8 cellular contexts compared by ENCODE assay signal in the genomic region with DNA sequence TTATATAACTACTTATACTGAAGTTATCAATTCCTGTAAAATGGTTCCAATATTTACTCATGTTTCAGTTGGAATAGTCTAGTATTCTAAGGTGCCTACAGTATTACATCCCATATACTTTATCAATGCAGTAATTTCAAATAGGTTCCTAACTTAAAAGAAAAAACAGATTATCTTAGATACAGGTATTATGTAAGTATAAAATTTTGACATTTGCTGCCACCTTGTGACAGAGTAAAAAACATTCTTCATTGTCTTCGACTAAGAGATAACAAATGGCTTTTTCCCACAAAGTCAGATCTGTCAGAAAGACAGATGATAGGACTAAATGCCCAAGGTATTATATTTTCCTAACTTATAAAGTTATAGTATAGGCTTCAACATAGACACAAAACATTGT.
DNase-seq lines count a peak whose midpoint lies in the region; ATAC-seq, FAIRE-seq and TF ChIP-seq lines count a peak whose summit lies in the region.

No MANE protein-coding gene starts in this region.

- ATAC-seq in RWPE2 (ENCODE audit: low read depth) (0 out of 3 replicates have a peak, but pooled peaks have one; percentile 49), HG03460 (IDR thresholded peaks at IDR 0.05; ENCODE audit: unreplicated experiment) (no peak), HG02763 (IDR thresholded peaks at IDR 0.05; ENCODE audit: unreplicated experiment) (no peak), right cardiac atrium (no peak), HG02981 (IDR thresholded peaks at IDR 0.05; ENCODE audit: unreplicated experiment) (no peak)

- 9% methylated on average over 1 of the region's 1 CpG for WGBS in right cardiac atrium

- H3K36me3 Mint-ChIP-seq in glutamatergic neuron (ENCODE audit: unreplicated experiment), result peaks cover 15% of the 10 kb centered on the region

- peak; percentile 62 for FAIRE-seq in GM18507 (lab: Jason Lieb, UNC)

- intact Hi-C loops in right cardiac atrium (cut with DNase I), result loop anchor here in 2 of 4 donors (5.0 kb wide), 2 partner anchors 161 to 171 kb away; a partner anchor contains a TSS

- H3K27me3 ChIP-seq in RWPE2 (ENCODE audit: insufficient read depth, poor library complexity, severe bottlenecking) (no peaks in the 10 kb centered on the region), right cardiac atrium (ENCODE audit: control insufficient read depth, insufficient read depth) (no peaks in the 10 kb centered on the region)

- no peaks in the 10 kb centered on the region for H3K4me1 Mint-ChIP-seq in glutamatergic neuron (ENCODE audit: low read depth, unreplicated experiment)

- DNase-seq in Ammon's horn (ENCODE audit: low spot score) (peak; percentile 28), GM18507 (ENCODE audit: extremely low spot score, insufficient read length, low read depth) (no peak), RWPE2 (ENCODE audit: low spot score) (no peak), glutamatergic neuron (no peak), right cardiac atrium (no peak)

- H3K4me1 ChIP-seq in RWPE2 (ENCODE audit: insufficient read depth, poor library complexity, severe bottlenecking) (no peaks in the 10 kb centered on the region), right cardiac atrium (ENCODE audit: control insufficient read depth, insufficient read depth, low read length) (no peaks in the 10 kb centered on the region)

- H3K9me3 ChIP-seq in RWPE2 (ENCODE audit: severe bottlenecking) (no peaks in the 10 kb centered on the region), right cardiac atrium (ENCODE audit: control insufficient read depth, low read length) (no peaks in the 10 kb centered on the region)

- H3K4me3 ChIP-seq in RWPE2 (ENCODE audit: severe bottlenecking), result no peak overlapping the region
- no peak overlapping the region for H3K4me3 ChIP-seq in right cardiac atrium (ENCODE audit: low read length)

- H3K9me3 Mint-ChIP-seq in glutamatergic neuron (ENCODE audit: unreplicated experiment), result peaks cover 1% of the 10 kb centered on the region

- H3K27ac ChIP-seq in RWPE2 (ENCODE audit: poor library complexity, severe bottlenecking) (no peak overlapping the region), right cardiac atrium (ENCODE audit: low read length) (no peak overlapping the region)

- no peak overlapping the region for H3K27ac Mint-ChIP-seq in glutamatergic neuron (ENCODE audit: unreplicated experiment)

- H3K4me3 Mint-ChIP-seq in glutamatergic neuron (ENCODE audit: unreplicated experiment), result no peak overlapping the region

- H3K27me3 Mint-ChIP-seq in glutamatergic neuron (ENCODE audit: unreplicated experiment), result no peaks in the 10 kb centered on the region

- no peaks in the 10 kb centered on the region for H3K36me3 ChIP-seq in RWPE2 (ENCODE audit: low read depth)

- peak; percentile 81 for TF ChIP-seq CTCF in RWPE2 (IDR thresholded peaks at IDR 0.05; ENCODE audit: poor library complexity, severe bottlenecking)
- peak; percentile 21 for TF ChIP-seq CTCF in glutamatergic neuron (IDR thresholded peaks at IDR 0.05; ENCODE audit: partially characterized antibody, unreplicated experiment)
